29 cellular contexts compared by ENCODE assay signal in the genomic region with DNA sequence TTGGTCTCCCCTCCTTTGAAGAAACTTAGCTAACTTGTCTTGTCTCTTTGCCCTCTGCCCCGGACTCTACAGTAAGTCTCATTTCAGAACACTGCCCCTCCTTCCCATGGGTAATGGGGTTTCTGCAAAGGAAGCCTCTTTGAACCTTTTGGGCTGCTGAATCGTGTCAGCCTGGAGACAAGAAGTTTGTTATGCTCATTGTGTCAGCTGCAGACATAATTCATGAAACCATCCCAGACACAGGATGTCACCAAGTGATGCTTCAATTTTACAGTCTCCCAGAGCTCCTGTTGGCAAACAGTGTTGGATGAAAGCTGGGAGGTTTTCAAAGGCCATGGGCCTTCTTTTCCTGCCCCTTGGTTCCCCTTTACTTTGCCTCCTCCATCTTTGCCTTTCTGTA.
"Had no signal": no experiment of that assay in that cellular context is flagged by ENCODE, and none has a peak within 500 bp of the region (broad histone marks: within the 10 kb centered on the region; RNA-seq: fewer than 3 reads in every experiment).

No MANE protein-coding gene starts in this region.

- DNase-seq: naive B cell; naive thymus-derived CD8-positive, alpha-beta T cell; occipital lobe; ovary; posterior cingulate gyrus; psoas muscle; right cardiac atrium; small intestine; stimulated activated CD4-positive, alpha-beta T cell treated with anti-CD3 and anti-CD28 coated beads, Interleukin-12 subunit alpha, Interleukin-12 subunit beta, amount 100 ng/mL, for 4 hours; stimulated activated CD4-positive, alpha-beta T cell treated with anti-CD3 and anti-CD28 coated beads, Interleukin-1b, Interleukin-23, amount 100 ng/mL, for 48 hours; stimulated activated CD4-positive, alpha-beta T cell treated with anti-CD3 and anti-CD28 coated beads, Interleukin-4, amount 100 ng/mL, for 1 hour; stimulated activated CD4-positive, alpha-beta T cell treated with anti-CD3 and anti-CD28 coated beads, Interleukin-4, amount 100 ng/mL, for 4 hours; stimulated activated CD8-positive, alpha-beta memory T cell treated with anti-CD3 and anti-CD28 coated beads, Interleukin-4, amount 100 ng/mL, for 48 hours; stimulated activated naive CD4-positive, alpha-beta T cell; stimulated activated naive CD8-positive, alpha-beta T cell treated with anti-CD3 and anti-CD28 coated beads, Interleukin-15, amount 100 ng/mL, for 72 hours; stimulated activated naive CD8-positive, alpha-beta T cell treated with anti-CD3 and anti-CD28 coated beads, Interleukin-15, Interleukin-2, amounts not matched to agents 100 U/mL and 50 U/mL, for 24 hours; substantia nigra; testis; tibial artery; transverse colon; upper lobe of right lung had no signal

- H3K27me3 ChIP-seq: ovary, suprapubic skin, testis, tibial artery, transverse colon, upper lobe of right lung, uterus had no signal

- H3K27me3 Mint-ChIP-seq: naive B cell; natural killer cell treated with Interleukin-12 subunit alpha and Interleukin-12 subunit beta and Interleukin-15 and Interleukin-18, amount 100 ng/mL, for 72 hours; stimulated activated memory B cell treated with anti-CD40 and anti-IgM and Interleukin-4, amounts not matched to agents 10 μg/mL and 1 μg/mL and 100 μg/mL, for 72 hours; stimulated activated naive CD8-positive, alpha-beta T cell treated with anti-CD3 and anti-CD28 coated beads, Interleukin-15, amount 100 ng/mL, for 72 hours; type B pancreatic cell had no signal

- H3K36me3 ChIP-seq: ovary, suprapubic skin, tibial artery, transverse colon, upper lobe of right lung, uterus had no signal

- H3K27ac ChIP-seq: ovary, parathyroid adenoma, psoas muscle, suprapubic skin, testis, tibial artery, transverse colon, upper lobe of right lung, uterus had no signal

- H3K4me1 ChIP-seq: parathyroid adenoma, psoas muscle, suprapubic skin, testis, tibial artery, transverse colon, upper lobe of right lung, uterus had no signal

- H3K4me3 Mint-ChIP-seq: naive B cell; naive thymus-derived CD8-positive, alpha-beta T cell; natural killer cell treated with Interleukin-12 subunit alpha and Interleukin-12 subunit beta and Interleukin-15 and Interleukin-18, amount 100 ng/mL, for 72 hours; neural crest cell; stimulated activated memory B cell treated with anti-CD40 and anti-IgM and Interleukin-4, amounts not matched to agents 10 μg/mL and 1 μg/mL and 100 μg/mL, for 72 hours; stimulated activated naive CD8-positive, alpha-beta T cell treated with anti-CD3 and anti-CD28 coated beads, Interleukin-15, amount 100 ng/mL, for 72 hours; type B pancreatic cell had no signal

- H3K36me3 Mint-ChIP-seq: naive thymus-derived CD8-positive, alpha-beta T cell; natural killer cell treated with Interleukin-12 subunit alpha and Interleukin-12 subunit beta and Interleukin-15 and Interleukin-18, amount 100 ng/mL, for 72 hours; stimulated activated memory B cell treated with anti-CD40 and anti-IgM and Interleukin-4, amounts not matched to agents 10 μg/mL and 1 μg/mL and 100 μg/mL, for 72 hours; type B pancreatic cell had no signal

- H3K27ac Mint-ChIP-seq: naive B cell; naive thymus-derived CD8-positive, alpha-beta T cell; natural killer cell treated with Interleukin-12 subunit alpha and Interleukin-12 subunit beta and Interleukin-15 and Interleukin-18, amount 100 ng/mL, for 72 hours; progenitor cell of endocrine pancreas; stimulated activated memory B cell treated with anti-CD40 and anti-IgM and Interleukin-4, amounts not matched to agents 10 μg/mL and 1 μg/mL and 100 μg/mL, for 72 hours; stimulated activated naive CD8-positive, alpha-beta T cell treated with anti-CD3 and anti-CD28 coated beads, Interleukin-15, amount 100 ng/mL, for 72 hours; type B pancreatic cell had no signal

- H3K9me3 ChIP-seq: ovary, psoas muscle, suprapubic skin, testis, tibial artery, transverse colon, upper lobe of right lung, uterus had no signal

- H3K9me3 Mint-ChIP-seq: naive thymus-derived CD8-positive, alpha-beta T cell; natural killer cell treated with Interleukin-12 subunit alpha and Interleukin-12 subunit beta and Interleukin-15 and Interleukin-18, amount 100 ng/mL, for 72 hours; neural crest cell; stimulated activated memory B cell treated with anti-CD40 and anti-IgM and Interleukin-4, amounts not matched to agents 10 μg/mL and 1 μg/mL and 100 μg/mL, for 72 hours; stimulated activated naive CD8-positive, alpha-beta T cell treated with anti-CD3 and anti-CD28 coated beads, Interleukin-15, amount 100 ng/mL, for 72 hours; type B pancreatic cell had no signal

- H3K4me3 ChIP-seq: ovary, psoas muscle, suprapubic skin, testis, tibial artery, transverse colon, upper lobe of right lung, uterus had no signal

- H3K4me1 Mint-ChIP-seq: naive B cell; naive thymus-derived CD8-positive, alpha-beta T cell; stimulated activated memory B cell treated with anti-CD40 and anti-IgM and Interleukin-4, amounts not matched to agents 10 μg/mL and 1 μg/mL and 100 μg/mL, for 72 hours; stimulated activated naive CD8-positive, alpha-beta T cell treated with anti-CD3 and anti-CD28 coated beads, Interleukin-15, amount 100 ng/mL, for 72 hours had no signal
